In the genomic region with DNA sequence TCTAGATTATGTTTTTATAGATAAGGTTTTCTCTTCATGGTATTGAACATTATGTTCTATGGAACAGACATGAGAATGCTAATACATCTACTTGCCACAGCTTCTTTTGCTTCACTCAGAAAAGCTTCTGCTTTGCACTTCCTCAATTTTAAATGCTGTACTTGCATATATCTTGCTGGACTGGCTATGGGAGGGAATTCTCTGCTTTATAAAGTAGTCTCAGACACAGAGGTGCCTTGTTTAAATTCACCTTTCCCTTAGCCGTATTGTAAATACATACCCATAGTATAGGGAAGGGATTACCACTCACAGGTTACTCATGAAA, we compare ENCODE assay signal across 27 cellular contexts.
DNase-seq lines count a peak whose midpoint lies in the region; ATAC-seq, FAIRE-seq and TF ChIP-seq lines count a peak whose summit lies in the region.
"Had no signal": no experiment of that assay in that cellular context is flagged by ENCODE, and none has a peak within 500 bp of the region (broad histone marks: within the 10 kb centered on the region; RNA-seq: fewer than 3 reads in every experiment).

No MANE protein-coding gene starts in this region.

- H3K9ac ChIP-seq in kidney (ENCODE audit: low read length in 2 of 2), result peak overlapping the region in 1 of 2 donors; percentile 48

- intact Hi-C loops in kidney (cut with DNase I), result no loop called here

- peaks cover 0 to 13% of the 10 kb centered on the region in 2 donors for H3K4me1 ChIP-seq in kidney (ENCODE audit: control insufficient read depth in 1 of 2, insufficient read depth in 1 of 2, low read depth in 1 of 2, low read length in 2 of 2)
- H3K4me1 ChIP-seq: adrenal gland, left ventricle myocardium inferior, pancreas, right atrium auricular region had no signal

- no peaks in the 10 kb centered on the region for H3K9me3 ChIP-seq in kidney (ENCODE audit: control insufficient read depth in 1 of 2, low read length in 2 of 2)
- H3K9me3 ChIP-seq: adrenal gland, left ventricle myocardium inferior, pancreas, right atrium auricular region had no signal

- H3K4me3 ChIP-seq in kidney (ENCODE audit: low read length in 2 of 2), result peak overlapping the region; percentile 55 to 71
- H3K4me3 ChIP-seq: adrenal gland, left ventricle myocardium inferior, pancreas, right atrium auricular region had no signal

- TF ChIP-seq CTCF in kidney (IDR thresholded peaks at IDR 0.05; ENCODE audit: borderline replicate concordance, extremely low read depth, insufficient read depth), result no peak

- H3K27ac ChIP-seq in kidney (ENCODE audit: low read depth in 2 of 2, low read length in 2 of 2), result no peak overlapping the region
- H3K27ac ChIP-seq: adrenal gland, C4-2B, left ventricle myocardium inferior, pancreas, right atrium auricular region had no signal

- peak; percentile 91 for DNase-seq in OCI-M1 (lab: John Stamatoyannopoulos, UW)
- DNase-seq in kidney, result no peak
- no peak for DNase-seq in activated CD4-positive, CD25-positive, alpha-beta regulatory T cell (lab: John Stamatoyannopoulos, UW)
- no peak for DNase-seq in activated naive CD4-positive, alpha-beta T cell treated with Interleukin-2 at 50 U/mL for 16 hours
- no peak for DNase-seq in NCI-H2107 treated with DMSO at 0.1 percent for 48 hours (lab: John Stamatoyannopoulos, UW; ENCODE audit: unreplicated experiment)
- DNase-seq: activated CD4-positive, alpha-beta T cell treated with anti-CD3 and anti-CD28 coated beads for 4 hours; activated naive CD4-positive, alpha-beta T cell; activated T-cell treated with anti-CD3 and anti-CD28 coated beads, Interleukin-2, amount 50 U/mL, for 4 hours; adrenal gland; effector memory CD4-positive, alpha-beta T cell; foreskin melanocyte; hypothalamus; left ventricle myocardium inferior; NCI-H1436; NCI-H2107; NCI-H446 treated with DMSO at 0.1 percent for 48 hours; pancreas; stimulated activated CD4-positive, alpha-beta T cell treated with anti-CD3 and anti-CD28 coated beads, Interleukin-4, amount 100 ng/mL, for 1 hour; stimulated activated naive CD4-positive, alpha-beta T cell; T-helper 1 cell had no signal

- ATAC-seq in GM18907 (IDR thresholded peaks at IDR 0.05; ENCODE audit: unreplicated experiment), result peak; percentile 44
- ATAC-seq in HG03354 (IDR thresholded peaks at IDR 0.05; ENCODE audit: poor library complexity, severe bottlenecking, unreplicated experiment), result peak; percentile 53
- ATAC-seq: activated T-cell treated with anti-CD3 and anti-CD28 coated beads, Interleukin-2, amount 50 U/mL, for 4 hours; natural killer cell treated with Interleukin-12 subunit alpha and Interleukin-12 subunit beta and Interleukin-15 and Interleukin-18, amount 100 ng/mL, for 72 hours; Panc1; pancreas had no signal

- no peak for FAIRE-seq in kidney (lab: Jason Lieb, UNC)
- FAIRE-seq: colon, pancreas had no signal

- no peaks in the 10 kb centered on the region for H3K36me3 ChIP-seq in kidney (ENCODE audit: control insufficient read depth in 1 of 2, insufficient read depth in 2 of 2, low read length in 2 of 2)
- H3K36me3 ChIP-seq: adrenal gland, pancreas had no signal
